In the genomic region with DNA sequence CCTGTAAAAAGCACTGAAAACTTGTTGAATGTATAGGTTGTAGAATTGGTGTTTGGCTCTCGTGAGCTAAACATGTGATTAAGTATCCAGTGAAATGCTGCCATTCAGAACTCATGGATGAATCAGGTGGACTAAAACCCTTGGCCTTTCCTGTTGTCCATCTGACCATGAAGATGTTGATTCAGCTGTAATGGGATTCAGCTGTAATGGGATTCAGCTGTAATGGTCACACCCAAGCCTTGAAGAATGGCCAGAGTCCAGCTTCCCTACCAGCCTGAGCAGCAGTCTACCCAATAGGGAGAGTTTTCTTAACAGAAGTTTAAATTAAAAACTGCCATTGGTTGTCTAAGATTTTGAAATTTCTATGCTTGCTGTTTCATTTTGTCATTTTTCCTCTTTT, we compare ENCODE assay signal across 1 cellular context.
TF ChIP-seq lines count a peak whose summit lies in the region.

No MANE protein-coding gene starts in this region.

TF ChIP-seq in GM23338, 12 proteins besides CTCF, POLR2A, EP300 and RAD21 (continued from another document):
- TF ChIP-seq, protein P1, sequence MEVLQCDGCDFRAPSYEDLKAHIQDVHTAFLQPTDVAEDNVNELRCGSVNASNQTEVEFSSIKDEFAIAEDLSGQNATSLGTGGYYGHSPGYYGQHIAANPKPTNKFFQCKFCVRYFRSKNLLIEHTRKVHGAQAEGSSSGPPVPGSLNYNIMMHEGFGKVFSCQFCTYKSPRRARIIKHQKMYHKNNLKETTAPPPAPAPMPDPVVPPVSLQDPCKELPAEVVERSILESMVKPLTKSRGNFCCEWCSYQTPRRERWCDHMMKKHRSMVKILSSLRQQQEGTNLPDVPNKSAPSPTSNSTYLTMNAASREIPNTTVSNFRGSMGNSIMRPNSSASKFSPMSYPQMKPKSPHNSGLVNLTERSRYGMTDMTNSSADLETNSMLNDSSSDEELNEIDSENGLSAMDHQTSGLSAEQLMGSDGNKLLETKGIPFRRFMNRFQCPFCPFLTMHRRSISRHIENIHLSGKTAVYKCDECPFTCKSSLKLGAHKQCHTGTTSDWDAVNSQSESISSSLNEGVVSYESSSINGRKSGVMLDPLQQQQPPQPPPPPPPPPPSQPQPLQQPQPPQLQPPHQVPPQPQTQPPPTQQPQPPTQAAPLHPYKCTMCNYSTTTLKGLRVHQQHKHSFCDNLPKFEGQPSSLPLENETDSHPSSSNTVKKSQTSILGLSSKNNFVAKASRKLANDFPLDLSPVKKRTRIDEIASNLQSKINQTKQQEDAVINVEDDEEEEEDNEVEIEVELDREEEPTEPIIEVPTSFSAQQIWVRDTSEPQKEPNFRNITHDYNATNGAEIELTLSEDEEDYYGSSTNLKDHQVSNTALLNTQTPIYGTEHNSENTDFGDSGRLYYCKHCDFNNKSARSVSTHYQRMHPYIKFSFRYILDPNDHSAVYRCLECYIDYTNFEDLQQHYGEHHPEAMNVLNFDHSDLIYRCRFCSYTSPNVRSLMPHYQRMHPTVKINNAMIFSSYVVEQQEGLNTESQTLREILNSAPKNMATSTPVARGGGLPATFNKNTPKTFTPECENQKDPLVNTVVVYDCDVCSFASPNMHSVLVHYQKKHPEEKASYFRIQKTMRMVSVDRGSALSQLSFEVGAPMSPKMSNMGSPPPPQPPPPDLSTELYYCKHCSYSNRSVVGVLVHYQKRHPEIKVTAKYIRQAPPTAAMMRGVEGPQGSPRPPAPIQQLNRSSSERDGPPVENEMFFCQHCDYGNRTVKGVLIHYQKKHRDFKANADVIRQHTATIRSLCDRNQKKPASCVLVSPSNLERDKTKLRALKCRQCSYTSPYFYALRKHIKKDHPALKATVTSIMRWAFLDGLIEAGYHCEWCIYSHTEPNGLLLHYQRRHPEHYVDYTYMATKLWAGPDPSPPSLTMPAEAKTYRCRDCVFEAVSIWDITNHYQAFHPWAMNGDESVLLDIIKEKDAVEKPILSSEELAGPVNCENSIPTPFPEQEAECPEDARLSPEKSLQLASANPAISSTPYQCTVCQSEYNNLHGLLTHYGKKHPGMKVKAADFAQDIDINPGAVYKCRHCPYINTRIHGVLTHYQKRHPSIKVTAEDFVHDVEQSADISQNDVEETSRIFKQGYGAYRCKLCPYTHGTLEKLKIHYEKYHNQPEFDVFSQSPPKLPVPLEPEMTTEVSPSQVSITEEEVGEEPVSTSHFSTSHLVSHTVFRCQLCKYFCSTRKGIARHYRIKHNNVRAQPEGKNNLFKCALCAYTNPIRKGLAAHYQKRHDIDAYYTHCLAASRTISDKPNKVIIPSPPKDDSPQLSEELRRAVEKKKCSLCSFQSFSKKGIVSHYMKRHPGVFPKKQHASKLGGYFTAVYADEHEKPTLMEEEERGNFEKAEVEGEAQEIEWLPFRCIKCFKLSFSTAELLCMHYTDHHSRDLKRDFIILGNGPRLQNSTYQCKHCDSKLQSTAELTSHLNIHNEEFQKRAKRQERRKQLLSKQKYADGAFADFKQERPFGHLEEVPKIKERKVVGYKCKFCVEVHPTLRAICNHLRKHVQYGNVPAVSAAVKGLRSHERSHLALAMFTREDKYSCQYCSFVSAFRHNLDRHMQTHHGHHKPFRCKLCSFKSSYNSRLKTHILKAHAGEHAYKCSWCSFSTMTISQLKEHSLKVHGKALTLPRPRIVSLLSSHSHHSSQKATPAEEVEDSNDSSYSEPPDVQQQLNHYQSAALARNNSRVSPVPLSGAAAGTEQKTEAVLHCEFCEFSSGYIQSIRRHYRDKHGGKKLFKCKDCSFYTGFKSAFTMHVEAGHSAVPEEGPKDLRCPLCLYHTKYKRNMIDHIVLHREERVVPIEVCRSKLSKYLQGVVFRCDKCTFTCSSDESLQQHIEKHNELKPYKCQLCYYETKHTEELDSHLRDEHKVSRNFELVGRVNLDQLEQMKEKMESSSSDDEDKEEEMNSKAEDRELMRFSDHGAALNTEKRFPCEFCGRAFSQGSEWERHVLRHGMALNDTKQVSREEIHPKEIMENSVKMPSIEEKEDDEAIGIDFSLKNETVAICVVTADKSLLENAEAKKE (CRISPR knock-in tag; IDR thresholded peaks at IDR 0.05): no peak
- TF ChIP-seq, protein P2, sequence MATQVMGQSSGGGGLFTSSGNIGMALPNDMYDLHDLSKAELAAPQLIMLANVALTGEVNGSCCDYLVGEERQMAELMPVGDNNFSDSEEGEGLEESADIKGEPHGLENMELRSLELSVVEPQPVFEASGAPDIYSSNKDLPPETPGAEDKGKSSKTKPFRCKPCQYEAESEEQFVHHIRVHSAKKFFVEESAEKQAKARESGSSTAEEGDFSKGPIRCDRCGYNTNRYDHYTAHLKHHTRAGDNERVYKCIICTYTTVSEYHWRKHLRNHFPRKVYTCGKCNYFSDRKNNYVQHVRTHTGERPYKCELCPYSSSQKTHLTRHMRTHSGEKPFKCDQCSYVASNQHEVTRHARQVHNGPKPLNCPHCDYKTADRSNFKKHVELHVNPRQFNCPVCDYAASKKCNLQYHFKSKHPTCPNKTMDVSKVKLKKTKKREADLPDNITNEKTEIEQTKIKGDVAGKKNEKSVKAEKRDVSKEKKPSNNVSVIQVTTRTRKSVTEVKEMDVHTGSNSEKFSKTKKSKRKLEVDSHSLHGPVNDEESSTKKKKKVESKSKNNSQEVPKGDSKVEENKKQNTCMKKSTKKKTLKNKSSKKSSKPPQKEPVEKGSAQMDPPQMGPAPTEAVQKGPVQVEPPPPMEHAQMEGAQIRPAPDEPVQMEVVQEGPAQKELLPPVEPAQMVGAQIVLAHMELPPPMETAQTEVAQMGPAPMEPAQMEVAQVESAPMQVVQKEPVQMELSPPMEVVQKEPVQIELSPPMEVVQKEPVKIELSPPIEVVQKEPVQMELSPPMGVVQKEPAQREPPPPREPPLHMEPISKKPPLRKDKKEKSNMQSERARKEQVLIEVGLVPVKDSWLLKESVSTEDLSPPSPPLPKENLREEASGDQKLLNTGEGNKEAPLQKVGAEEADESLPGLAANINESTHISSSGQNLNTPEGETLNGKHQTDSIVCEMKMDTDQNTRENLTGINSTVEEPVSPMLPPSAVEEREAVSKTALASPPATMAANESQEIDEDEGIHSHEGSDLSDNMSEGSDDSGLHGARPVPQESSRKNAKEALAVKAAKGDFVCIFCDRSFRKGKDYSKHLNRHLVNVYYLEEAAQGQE (IDR thresholded peaks at IDR 0.05; ENCODE audit: unreplicated experiment): no peak
- TF ChIP-seq ZNF114 (CRISPR knock-in tag; IDR thresholded peaks at IDR 0.05) (no peak), POLR2AphosphoS5 (IDR thresholded peaks at IDR 0.05; ENCODE audit: low read depth) (no peak), EZH2 (IDR thresholded peaks at IDR 0.05; ENCODE audit: low read depth, unreplicated experiment) (no peak), JUNB (IDR thresholded peaks at IDR 0.05; ENCODE audit: unreplicated experiment) (no peak), EZH2phosphoT487 (IDR thresholded peaks at IDR 0.05; ENCODE audit: unreplicated experiment) (no peak), NANOG (IDR thresholded peaks at IDR 0.05; ENCODE audit: borderline replicate concordance) (no peak), CREB1 (CRISPR knock-in tag; IDR thresholded peaks at IDR 0.05; ENCODE audit: low read depth) (no peak)
- TF ChIP-seq, protein P3, sequence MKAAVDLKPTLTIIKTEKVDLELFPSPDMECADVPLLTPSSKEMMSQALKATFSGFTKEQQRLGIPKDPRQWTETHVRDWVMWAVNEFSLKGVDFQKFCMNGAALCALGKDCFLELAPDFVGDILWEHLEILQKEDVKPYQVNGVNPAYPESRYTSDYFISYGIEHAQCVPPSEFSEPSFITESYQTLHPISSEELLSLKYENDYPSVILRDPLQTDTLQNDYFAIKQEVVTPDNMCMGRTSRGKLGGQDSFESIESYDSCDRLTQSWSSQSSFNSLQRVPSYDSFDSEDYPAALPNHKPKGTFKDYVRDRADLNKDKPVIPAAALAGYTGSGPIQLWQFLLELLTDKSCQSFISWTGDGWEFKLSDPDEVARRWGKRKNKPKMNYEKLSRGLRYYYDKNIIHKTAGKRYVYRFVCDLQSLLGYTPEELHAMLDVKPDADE (IDR thresholded peaks at IDR 0.05): no peak
TF ChIP-seq in GM23338: peak in this region for 0.
